In the genomic region with DNA sequence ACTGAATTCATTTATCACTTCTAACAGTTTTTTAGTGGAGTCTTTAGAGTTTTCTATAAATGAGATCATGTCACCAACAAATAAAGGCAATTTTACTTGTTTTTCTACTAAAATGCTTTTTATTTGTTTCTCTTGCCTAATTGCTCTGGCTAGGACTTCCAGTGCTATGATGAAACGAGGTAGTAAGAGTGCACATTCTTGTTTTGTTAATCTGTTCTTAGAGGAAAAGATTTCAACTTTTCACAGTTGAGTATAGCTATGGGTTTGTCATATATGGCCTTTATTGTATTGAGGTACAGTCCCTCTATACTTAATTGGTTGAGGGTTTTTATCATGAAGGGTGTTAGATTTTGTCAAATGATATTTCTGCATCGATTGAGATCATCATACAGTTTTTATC, we compare ENCODE assay signal across 26 cellular contexts. TPM values are rescaled to one million over a fixed set of nuclear protein-coding genes. Genes with fewer than 3 reads are reported as not detected.
"Had no signal": no experiment of that assay in that cellular context is flagged by ENCODE, and none has a peak within 500 bp of the region (broad histone marks: within the 10 kb centered on the region; RNA-seq: fewer than 3 reads in every experiment).

No MANE protein-coding gene starts in this region.

- H3K36me3 ChIP-seq: adrenal gland, ascending aorta, gastrocnemius medialis, left ventricle myocardium inferior, transverse colon, vagina had no signal

- DNase-seq: activated gamma-delta T cell treated with Interleukin-2 at 50 U/mL for 16 hours; adrenal gland; central memory CD4-positive, alpha-beta T cell; effector memory CD4-positive, alpha-beta T cell; gastrocnemius medialis; hippocampal formation; left ventricle myocardium inferior; mammary epithelial cell; right cardiac atrium; SK-N-SH; stimulated activated CD4-positive, alpha-beta T cell treated with anti-CD3 and anti-CD28 coated beads, Interleukin-1b, Interleukin-23, amount 100 ng/mL, for 48 hours; T1000; transverse colon had no signal

- H3K36me3 Mint-ChIP-seq: activated naive CD4-positive, alpha-beta T cell treated with anti-CD3 and anti-CD28 coated beads, Interleukin-2, amount 50 U/mL, for 24 hours; mesothelial cell of epicardium; WTC11 had no signal

- H3K4me1 Mint-ChIP-seq: mesothelial cell of epicardium, nephron, WTC11 had no signal

- H3K4me1 ChIP-seq: adrenal gland, ascending aorta, gastrocnemius medialis, left ventricle myocardium inferior, parathyroid adenoma, transverse colon, vagina had no signal

- ATAC-seq: esophagus mucosa, gastrocnemius medialis, right cardiac atrium, WTC11 had no signal

- H3K4me3 Mint-ChIP-seq: activated naive CD4-positive, alpha-beta T cell treated with anti-CD3 and anti-CD28 coated beads, Interleukin-2, amount 50 U/mL, for 24 hours; mesothelial cell of epicardium; nephron; WTC11 had no signal

- H3K27me3 ChIP-seq: adrenal gland, ascending aorta, gastrocnemius medialis, transverse colon, vagina had no signal

- H3K27ac ChIP-seq: adrenal gland, ascending aorta, gastrocnemius medialis, left ventricle myocardium inferior, parathyroid adenoma, transverse colon, vagina had no signal

- H3K27ac Mint-ChIP-seq: activated naive CD4-positive, alpha-beta T cell treated with anti-CD3 and anti-CD28 coated beads, Interleukin-2, amount 50 U/mL, for 24 hours; mesothelial cell of epicardium; nephron; WTC11 had no signal

- H3K9me3 ChIP-seq: ascending aorta, gastrocnemius medialis, SK-N-SH, transverse colon, vagina had no signal

- H3K4me3 ChIP-seq: adrenal gland, ascending aorta, gastrocnemius medialis, left ventricle myocardium inferior, transverse colon, vagina had no signal

- H3K27me3 Mint-ChIP-seq: activated naive CD4-positive, alpha-beta T cell treated with anti-CD3 and anti-CD28 coated beads, Interleukin-2, amount 50 U/mL, for 24 hours had no signal

- H3K9me3 Mint-ChIP-seq: activated naive CD4-positive, alpha-beta T cell treated with anti-CD3 and anti-CD28 coated beads, Interleukin-2, amount 50 U/mL, for 24 hours; nephron; WTC11 had no signal

RNA-seq across cellular contexts. Expression of a gene that starts 5.6 kb away (rescaled TPM):
- total RNA-seq: dermis microvascular lymphatic vessel endothelial cell, endothelial cell of umbilical vein, mammary epithelial cell, mesothelial cell of epicardium, temporal lobe, WTC11 had no signal

RNA-seq across cellular contexts. Expression of a gene that starts 44.5 kb away (rescaled TPM):
- total RNA-seq: adrenal gland, ascending aorta, dermis microvascular lymphatic vessel endothelial cell, endothelial cell of umbilical vein, gastrocnemius medialis, left ventricle myocardium inferior, pulmonary artery endothelial cell, right cardiac atrium, skeletal muscle tissue, transverse colon, vagina had no signal
